Comparison of ENCODE assay signal across 1 cellular context in genomic region chr10:26430641-26431163, GRCh38.
TF ChIP-seq lines count a peak whose summit lies in the region.

No MANE protein-coding gene starts in this region.

TF ChIP-seq in GM12878, 131 proteins besides CTCF, POLR2A, EP300 and RAD21 (continued from another document and continues in another):
- peak; percentile 59 for TF ChIP-seq USF1 (IDR thresholded peaks at IDR 0.05; ENCODE audit: borderline replicate concordance, extremely low read length, insufficient read depth, low read depth, low read length)
- no peak for TF ChIP-seq BCL11A (IDR thresholded peaks at IDR 0.05; ENCODE audit: low read depth, low read length)
- peak; percentile 37; the same call in 1 of the 2 replicates for TF ChIP-seq GABPA (IDR thresholded peaks at IDR 0.05; ENCODE audit: low read depth)
- 0 out of 2 replicates have a peak, but pooled peaks have one; percentile 50 for TF ChIP-seq TBL1XR1 (IDR thresholded peaks at IDR 0.05; ENCODE audit: low read depth, low read length)
- TF ChIP-seq MEF2B (IDR thresholded peaks at IDR 0.05; ENCODE audit: partially characterized antibody, poor library complexity, severe bottlenecking): peak; percentile 68
- TF ChIP-seq POU2F2 (IDR thresholded peaks at IDR 0.05; ENCODE audit: borderline replicate concordance, low read depth, low read length): no peak
- TF ChIP-seq CREM (IDR thresholded peaks at IDR 0.05; ENCODE audit: low read depth): peak; percentile 19; the same call in 1 of the 2 replicates
- 0 out of 2 replicates have a peak, but pooled peaks have one; percentile 48 for TF ChIP-seq NBN (IDR thresholded peaks at IDR 0.05)
- TF ChIP-seq ZNF592 (IDR thresholded peaks at IDR 0.05): 0 out of 2 replicates have a peak, but pooled peaks have one; percentile 45
- TF ChIP-seq RELB (IDR thresholded peaks at IDR 0.05; ENCODE audit: low read depth): peak; percentile 73; the same call in 1 of the 2 replicates
- peak; percentile 67 for TF ChIP-seq NR2F1 (conservative IDR thresholded peaks at IDR 0.05)
- no peak for TF ChIP-seq SIN3A (IDR thresholded peaks at IDR 0.05; ENCODE audit: low read depth, low read length)
- TF ChIP-seq RAD51 (IDR thresholded peaks at IDR 0.05): peak; percentile 98
- TF ChIP-seq ASH2L (IDR thresholded peaks at IDR 0.05; ENCODE audit: borderline replicate concordance, low read depth): peak; percentile 99; the same call in 1 of the 2 replicates
- no peak for TF ChIP-seq HDAC2 (IDR thresholded peaks at IDR 0.05)
- peak; percentile 91 for TF ChIP-seq ATF7 (IDR thresholded peaks at IDR 0.05; ENCODE audit: low read depth)
- TF ChIP-seq TAF1 (IDR thresholded peaks at IDR 0.05; ENCODE audit: borderline replicate concordance, low read depth, low read length): peak; percentile 21; the same call in 1 of the 2 replicates
- TF ChIP-seq LARP7 (IDR thresholded peaks at IDR 0.05): no peak
- TF ChIP-seq ZNF687 (IDR thresholded peaks at IDR 0.05): peak; percentile 74
- no peak for TF ChIP-seq E2F4 (IDR thresholded peaks at IDR 0.05; ENCODE audit: low read depth, low read length)
- no peak for TF ChIP-seq E2F8 (IDR thresholded peaks at IDR 0.05; ENCODE audit: low read depth, partially characterized antibody)
- peak; percentile 15 for TF ChIP-seq RELA (IDR thresholded peaks at IDR 0.05; ENCODE audit: borderline replicate concordance, partially characterized antibody)
- peak; percentile 54; the same call in 1 of the 2 replicates for TF ChIP-seq MEF2A (IDR thresholded peaks at IDR 0.05; ENCODE audit: insufficient read depth, low read depth, low read length)
- no peak for TF ChIP-seq BMI1 (IDR thresholded peaks at IDR 0.05; ENCODE audit: borderline replicate concordance)
- TF ChIP-seq ATF2 (IDR thresholded peaks at IDR 0.05; ENCODE audit: low read length): peak; percentile 84
- TF ChIP-seq SPI1 (IDR thresholded peaks at IDR 0.05; ENCODE audit: borderline replicate concordance, insufficient read depth, low read depth, low read length): peak; percentile 84
- TF ChIP-seq USF2 (IDR thresholded peaks at IDR 0.05; ENCODE audit: borderline replicate concordance, low read depth, low read length): peak; percentile 71
- peak; percentile 45; the same call in 1 of the 2 replicates for TF ChIP-seq TCF12 (IDR thresholded peaks at IDR 0.05; ENCODE audit: low read depth, low read length)
- 0 out of 2 replicates have a peak, but pooled peaks have one; percentile 17 for TF ChIP-seq EED (IDR thresholded peaks at IDR 0.05; ENCODE audit: low read depth)
- TF ChIP-seq ATF3 (IDR thresholded peaks at IDR 0.05; ENCODE audit: borderline replicate concordance, extremely low read depth, low read depth, low read length): peak; percentile 35; the same call in 1 of the 2 replicates
- TF ChIP-seq ZNF274 (IDR thresholded peaks at IDR 0.05; ENCODE audit: insufficient read depth, insufficient read length): no peak
- TF ChIP-seq PBX3 (IDR thresholded peaks at IDR 0.05; ENCODE audit: insufficient replicate concordance, low read depth, low read length): no peak
- TF ChIP-seq IRF4 (IDR thresholded peaks at IDR 0.05; ENCODE audit: low read depth, low read length): peak; percentile 85
- no peak for TF ChIP-seq ETV6 (conservative IDR thresholded peaks at IDR 0.05 in 1 of 2, IDR thresholded peaks at IDR 0.05 in 1 of 2; ENCODE audit: borderline replicate concordance in 1 of 2, low read depth in 1 of 2)
- TF ChIP-seq MTA2 (IDR thresholded peaks at IDR 0.05; ENCODE audit: low read depth): no peak; the same call in 1 of the 2 replicates
- TF ChIP-seq CBX5 (IDR thresholded peaks at IDR 0.05; ENCODE audit: low read depth): peak; percentile 77; the same call in 1 of the 2 replicates
- TF ChIP-seq ESRRA (IDR thresholded peaks at IDR 0.05; ENCODE audit: low read length): no peak
- TF ChIP-seq RUNX3 (IDR thresholded peaks at IDR 0.05; ENCODE audit: low read length): peak; percentile 38; the same call in 1 of the 2 replicates
- TF ChIP-seq BHLHE40 (IDR thresholded peaks at IDR 0.05; ENCODE audit: borderline replicate concordance in 1 of 2, low read depth in 2 of 2, low read length in 1 of 2): peak; percentile 93 to 96
